In the genomic region with DNA sequence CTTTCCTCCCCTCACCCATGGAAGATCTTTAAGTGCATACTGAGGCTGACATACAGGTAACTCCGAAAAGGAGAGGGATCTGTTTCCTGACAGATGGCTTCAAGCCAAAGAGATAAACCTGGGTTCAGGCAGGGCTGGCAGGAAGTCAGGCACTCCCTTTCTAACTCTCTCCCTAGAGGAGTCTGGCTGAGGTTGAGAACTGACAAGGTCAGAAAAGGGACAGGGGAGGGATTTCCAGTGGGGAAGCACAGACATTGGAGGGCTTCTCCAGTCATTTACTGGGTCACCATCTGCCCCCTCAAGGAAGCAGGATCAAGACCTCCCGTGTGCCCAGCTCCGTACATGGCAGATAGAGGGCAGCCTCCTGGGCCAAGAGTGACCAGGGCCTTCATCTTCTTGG, we compare ENCODE assay signal across 1 cellular context.
TF ChIP-seq lines count a peak whose summit lies in the region.

No MANE protein-coding gene starts in this region.

TF ChIP-seq in IMR-90, 13 proteins besides CTCF, POLR2A, EP300 and RAD21 (continued from another document):
- TF ChIP-seq BHLHE40 (IDR thresholded peaks at IDR 0.05; ENCODE audit: low read depth, low read length) (no peak), NFE2L2 (IDR thresholded peaks at IDR 0.05; ENCODE audit: low read depth, low read length) (no peak), RCOR1 (IDR thresholded peaks at IDR 0.05; ENCODE audit: insufficient replicate concordance, low read length) (no peak), FOS (IDR thresholded peaks at IDR 0.05; ENCODE audit: low read depth, low read length) (no peak), MXI1 (IDR thresholded peaks at IDR 0.05; ENCODE audit: borderline replicate concordance, low read depth, low read length) (no peak), CEBPB (IDR thresholded peaks at IDR 0.05; ENCODE audit: low read depth, low read length) (no peak), MAFK (IDR thresholded peaks at IDR 0.05; ENCODE audit: low read depth, low read length) (no peak), RFX5 (IDR thresholded peaks at IDR 0.05; ENCODE audit: low read depth, low read length) (no peak), CHD1 (IDR thresholded peaks at IDR 0.05; ENCODE audit: low read depth, low read length) (no peak)
- TF ChIP-seq, protein P1, sequence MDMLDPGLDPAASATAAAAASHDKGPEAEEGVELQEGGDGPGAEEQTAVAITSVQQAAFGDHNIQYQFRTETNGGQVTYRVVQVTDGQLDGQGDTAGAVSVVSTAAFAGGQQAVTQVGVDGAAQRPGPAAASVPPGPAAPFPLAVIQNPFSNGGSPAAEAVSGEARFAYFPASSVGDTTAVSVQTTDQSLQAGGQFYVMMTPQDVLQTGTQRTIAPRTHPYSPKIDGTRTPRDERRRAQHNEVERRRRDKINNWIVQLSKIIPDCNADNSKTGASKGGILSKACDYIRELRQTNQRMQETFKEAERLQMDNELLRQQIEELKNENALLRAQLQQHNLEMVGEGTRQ (IDR thresholded peaks at IDR 0.05; ENCODE audit: low read depth, low read length), result no peak
